8 cellular contexts compared by ENCODE assay signal in genomic region chr14:88563845-88564244, GRCh38. TPM values are rescaled to one million over a fixed set of nuclear protein-coding genes. Genes with fewer than 3 reads are reported as not detected.
DNase-seq lines count a peak whose midpoint lies in the region; ATAC-seq and TF ChIP-seq lines count a peak whose summit lies in the region.

No MANE protein-coding gene starts in this region.

- peak overlapping the region; percentile 28 for H3K27ac Mint-ChIP-seq in activated CD4-positive, alpha-beta memory T cell treated with anti-CD3 and anti-CD28 coated beads for 36 hours

- peak overlapping the region; percentile 79 to 92 for H3K4me3 ChIP-seq in HCT116 (replicated peaks in 1 of 2; ENCODE audit: low read depth in 1 of 2, low read length in 2 of 2)
- H3K4me3 ChIP-seq in iPS DF 6.9 (ENCODE audit: low read length): peak overlapping the region; percentile 77; the same call in 1 of the 2 replicates
- H3K4me3 ChIP-seq in smooth muscle cell: peak overlapping the region; percentile 100

- no peaks in the 10 kb centered on the region for H3K9me2 ChIP-seq in HCT116 (ENCODE audit: insufficient read depth)

- WGBS in iPS DF 6.9 (ENCODE audit: insufficient coverage, insufficient read length): no CpG with 5 or more reads among the region's 7 CpGs
- 29% methylated on average over 7 of the region's 7 CpGs for whole genome bisulfite sequencing in smooth muscle cell (ENCODE audit: low lambda C conversion rate)

- H3K4me2 ChIP-seq in HCT116 (ENCODE audit: low read length) (peak overlapping the region; percentile 75), smooth muscle cell (peak overlapping the region; percentile 100)

- H2AFZ ChIP-seq in HCT116 (ENCODE audit: low read depth, low read length, poor library complexity, severe bottlenecking): no peak overlapping the region
- H2AFZ ChIP-seq in smooth muscle cell (ENCODE audit: low read depth): no peak overlapping the region

- no TSS peak for BruUV-seq in HCT116 (replicated peaks; lab: Mats Ljungman, UMichigan)

- peaks cover 5% of the 10 kb centered on the region for H3K27me3 Mint-ChIP-seq in activated CD4-positive, alpha-beta memory T cell treated with anti-CD3 and anti-CD28 coated beads for 36 hours

- H3K27ac ChIP-seq in HCT116 (ENCODE audit: low read depth, low read length): peak overlapping the region; percentile 95; the same call in 1 of the 2 replicates
- H3K27ac ChIP-seq in iPS DF 6.9 (ENCODE audit: low read length): no peak overlapping the region
- H3K27ac ChIP-seq in smooth muscle cell (ENCODE audit: low read depth): peak overlapping the region; percentile 89
- no peak overlapping the region for H3K27ac ChIP-seq in caudate nucleus (ENCODE audit: low read depth, low read length)

- no peak for TF ChIP-seq CTCF in HCT116 (IDR thresholded peaks at IDR 0.05 in 2 of 3, conservative IDR thresholded peaks at IDR 0.05 in 1 of 3; ENCODE audit: borderline replicate concordance in 1 of 3, insufficient read depth in 1 of 3, low read depth in 2 of 3, low read length in 2 of 3)
- TF ChIP-seq CTCF in smooth muscle cell (IDR thresholded peaks at IDR 0.05; ENCODE audit: borderline replicate concordance, insufficient read depth, poor library complexity, severe bottlenecking): no peak

- intact Hi-C loops in HCT116 (cut with micrococcal nuclease) (no loop called here), left colon (cut with DNase I, micrococcal nuclease) (no loop called here)
- intact Hi-C loops in activated CD4-positive, alpha-beta memory T cell treated with anti-CD3 and anti-CD28 coated beads for 36 hours (cut with micrococcal nuclease): loop anchor here (5.0 kb wide), 1 partner anchor 557 kb away; the partner anchor contains the start of gene GPR65

- peaks cover 26% of the 10 kb centered on the region for H3K4me1 Mint-ChIP-seq in activated CD4-positive, alpha-beta memory T cell treated with anti-CD3 and anti-CD28 coated beads for 36 hours (ENCODE audit: low read depth)

- no peaks in the 10 kb centered on the region for H3K9me3 ChIP-seq in HCT116 (ENCODE audit: control insufficient read depth in 1 of 2, insufficient read depth in 1 of 2, low read depth in 1 of 2, low read length in 2 of 2)
- no peaks in the 10 kb centered on the region for H3K9me3 ChIP-seq in iPS DF 6.9 (ENCODE audit: control insufficient read depth, insufficient read depth, low read length)
- H3K9me3 ChIP-seq in smooth muscle cell (replicated peaks; ENCODE audit: low read depth): no peaks in the 10 kb centered on the region

- no peaks in the 10 kb centered on the region for H3K27me3 ChIP-seq in HCT116 (ENCODE audit: insufficient read depth, low read length)
- H3K27me3 ChIP-seq in iPS DF 6.9 (ENCODE audit: control insufficient read depth, insufficient read depth, low read length): no peaks in the 10 kb centered on the region
- no peaks in the 10 kb centered on the region for H3K27me3 ChIP-seq in smooth muscle cell (ENCODE audit: low read depth)

- no peak for TF ChIP-seq RAD21 in HCT116 (IDR thresholded peaks at IDR 0.05; ENCODE audit: low read depth)

- POLR2A ChIA-PET in HCT116 (lab: Charles Lee): no interaction called here
- POLR2A ChIA-PET in activated CD4-positive, alpha-beta memory T cell treated with anti-CD3 and anti-CD28 coated beads for 36 hours (lab: Charles Lee): no interaction called here

- no peak for DNase-seq in HCT116 (ENCODE audit: low read depth, low spot score)
- no peak for DNase-seq in activated CD4-positive, alpha-beta memory T cell treated with anti-CD3 and anti-CD28 coated beads for 36 hours
- DNase-seq in iPS DF 6.9 (ENCODE audit: low read depth, low spot score): no peak
- no peak for DNase-seq in smooth muscle cell (lab: John Stamatoyannopoulos, UW; ENCODE audit: unreplicated experiment)
- DNase-seq in caudate nucleus (lab: John Stamatoyannopoulos, UW): no peak
- no peak for DNase-seq in left colon

- peaks cover 56% of the 10 kb centered on the region for H3K79me2 ChIP-seq in HCT116 (ENCODE audit: insufficient read depth, low read length)
- H3K79me2 ChIP-seq in smooth muscle cell (ENCODE audit: low read depth): peaks cover 46% of the 10 kb centered on the region

- CTCF ChIA-PET in HCT116 (lab: Charles Lee): no interaction called here
- CTCF ChIA-PET in activated CD4-positive, alpha-beta memory T cell treated with anti-CD3 and anti-CD28 coated beads for 36 hours (lab: Charles Lee): interaction anchor here (0.7 kb wide), 1 partner anchor 262 kb away, joined by 3 read pairs; no protein-coding TSS in a partner anchor

- no peak for ATAC-seq in HCT116
- ATAC-seq in HG03159 (IDR thresholded peaks at IDR 0.05; ENCODE audit: unreplicated experiment): no peak
- ATAC-seq in HG02970 (IDR thresholded peaks at IDR 0.05; ENCODE audit: low FRiP score, unreplicated experiment): no peak
- no peak for ATAC-seq in left colon

- H3F3A ChIP-seq in smooth muscle cell (ENCODE audit: low read depth): no peaks in the 10 kb centered on the region

- H3K36me3 ChIP-seq in HCT116 (ENCODE audit: control insufficient read depth in 1 of 2, insufficient read depth in 2 of 2, low read length in 2 of 2) (peaks cover 10 to 11% of the 10 kb centered on the region in 2 experiments; a peak in 3 of 4 replicates), iPS DF 6.9 (ENCODE audit: control insufficient read depth, insufficient read depth, low read length) (peaks cover 4% of the 10 kb centered on the region; the same call in 1 of the 2 replicates), smooth muscle cell (ENCODE audit: low read depth) (peaks cover 10% of the 10 kb centered on the region)

- H4K20me1 ChIP-seq in HCT116 (ENCODE audit: insufficient read depth) (no peaks in the 10 kb centered on the region), smooth muscle cell (ENCODE audit: low read depth) (peaks cover 35% of the 10 kb centered on the region)

- peak overlapping the region; percentile 94 for H3K4me3 Mint-ChIP-seq in activated CD4-positive, alpha-beta memory T cell treated with anti-CD3 and anti-CD28 coated beads for 36 hours

- RAD21 ChIA-PET in HCT116 (lab: Charles Lee; ENCODE audit: low non-redundant PET in 1 of 2, low total read pairs in 2 of 2, uncharacterized antibody in 2 of 2, unreplicated experiment in 2 of 2): no interaction called here

- H3K4me1 ChIP-seq in HCT116 (ENCODE audit: control insufficient read depth in 1 of 2, insufficient read depth in 2 of 2, low read length in 2 of 2) (peaks cover 3 to 18% of the 10 kb centered on the region in 2 experiments; a peak in 1 of 4 replicates), iPS DF 6.9 (ENCODE audit: control insufficient read depth, insufficient read depth, low read length) (no peaks in the 10 kb centered on the region), smooth muscle cell (ENCODE audit: low read depth) (peaks cover 13% of the 10 kb centered on the region)

- no peak for TF ChIP-seq POLR2A in HCT116 (IDR thresholded peaks at IDR 0.05; ENCODE audit: borderline replicate concordance, extremely low read depth, insufficient read depth, insufficient read length)

- peaks cover 4% of the 10 kb centered on the region for H3K9me3 Mint-ChIP-seq in activated CD4-positive, alpha-beta memory T cell treated with anti-CD3 and anti-CD28 coated beads for 36 hours

- H3K9ac ChIP-seq in HCT116 (ENCODE audit: low read length): peak overlapping the region; percentile 87
- H3K9ac ChIP-seq in smooth muscle cell (ENCODE audit: low read depth): peak overlapping the region; percentile 92

- H3K36me3 Mint-ChIP-seq in activated CD4-positive, alpha-beta memory T cell treated with anti-CD3 and anti-CD28 coated beads for 36 hours: peaks cover 17% of the 10 kb centered on the region

TF ChIP-seq in HCT116, 20 proteins besides CTCF, POLR2A, EP300 and RAD21 (continues in another document):
- TF ChIP-seq ZNF274 (IDR thresholded peaks at IDR 0.05; ENCODE audit: low read depth, low read length) (no peak), ZFX (IDR thresholded peaks at IDR 0.05) (no peak), FOSL1 (IDR thresholded peaks at IDR 0.05; ENCODE audit: low read depth) (no peak), JUND (IDR thresholded peaks at IDR 0.05) (no peak), EZH2phosphoT487 (IDR thresholded peaks at IDR 0.05; ENCODE audit: borderline replicate concordance) (no peak), SIN3A (IDR thresholded peaks at IDR 0.05; ENCODE audit: low read depth) (no peak), CBX3 (IDR thresholded peaks at IDR 0.05; ENCODE audit: low read depth) (no peak), TCF7L2 (IDR thresholded peaks at IDR 0.05; ENCODE audit: borderline replicate concordance, extremely low read depth, insufficient read depth, insufficient read length) (no peak)
- TF ChIP-seq, protein P1, sequence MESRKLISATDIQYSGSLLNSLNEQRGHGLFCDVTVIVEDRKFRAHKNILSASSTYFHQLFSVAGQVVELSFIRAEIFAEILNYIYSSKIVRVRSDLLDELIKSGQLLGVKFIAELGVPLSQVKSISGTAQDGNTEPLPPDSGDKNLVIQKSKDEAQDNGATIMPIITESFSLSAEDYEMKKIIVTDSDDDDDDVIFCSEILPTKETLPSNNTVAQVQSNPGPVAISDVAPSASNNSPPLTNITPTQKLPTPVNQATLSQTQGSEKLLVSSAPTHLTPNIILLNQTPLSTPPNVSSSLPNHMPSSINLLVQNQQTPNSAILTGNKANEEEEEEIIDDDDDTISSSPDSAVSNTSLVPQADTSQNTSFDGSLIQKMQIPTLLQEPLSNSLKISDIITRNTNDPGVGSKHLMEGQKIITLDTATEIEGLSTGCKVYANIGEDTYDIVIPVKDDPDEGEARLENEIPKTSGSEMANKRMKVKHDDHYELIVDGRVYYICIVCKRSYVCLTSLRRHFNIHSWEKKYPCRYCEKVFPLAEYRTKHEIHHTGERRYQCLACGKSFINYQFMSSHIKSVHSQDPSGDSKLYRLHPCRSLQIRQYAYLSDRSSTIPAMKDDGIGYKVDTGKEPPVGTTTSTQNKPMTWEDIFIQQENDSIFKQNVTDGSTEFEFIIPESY (IDR thresholded peaks at IDR 0.05; ENCODE audit: extremely low read depth, insufficient replicate concordance, low read length): no peak
- TF ChIP-seq, protein P2, sequence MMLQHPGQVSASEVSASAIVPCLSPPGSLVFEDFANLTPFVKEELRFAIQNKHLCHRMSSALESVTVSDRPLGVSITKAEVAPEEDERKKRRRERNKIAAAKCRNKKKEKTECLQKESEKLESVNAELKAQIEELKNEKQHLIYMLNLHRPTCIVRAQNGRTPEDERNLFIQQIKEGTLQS (IDR thresholded peaks at IDR 0.05): no peak

RNA-seq across cellular contexts. Expression of gene ZC3H14, which starts 1.0 kb away (rescaled TPM):
- total RNA-seq in HCT116 (2021; ENCODE audit: unreplicated experiment) (66.2 TPM), smooth muscle cell (51.9 and 59.1 TPM in 2 replicates), left colon (10 to 100 TPM; 59.2 to 59.8 TPM)
- 55.5 and 62.1 TPM in 2 replicates for polyA plus RNA-seq in HCT116 (2012)
- total RNA-seq in activated CD4-positive, alpha-beta memory T cell treated with anti-CD3 and anti-CD28 coated beads for 36 hours: 10 to 100 TPM; 43.7 to 45.2 TPM
- 40.9 and 43.0 TPM in 2 replicates for polyA plus RNA-seq in smooth muscle cell

RNA-seq across cellular contexts. Expression of gene PTPN21, which starts 9.0 kb away (rescaled TPM):
- total RNA-seq in HCT116 (2021; ENCODE audit: unreplicated experiment) (7.6 TPM), smooth muscle cell (11.7 and 12.2 TPM in 2 replicates), left colon (10 to 100 TPM; 31.8 to 36.8 TPM)
- 2.8 and 3.1 TPM in 2 replicates for polyA plus RNA-seq in HCT116 (2012)
- total RNA-seq in activated CD4-positive, alpha-beta memory T cell treated with anti-CD3 and anti-CD28 coated beads for 36 hours: under 1 TPM in 1 of 2 experiments, not detected in 1; 0.17 TPM
- 8.1 and 11.0 TPM in 2 replicates for polyA plus RNA-seq in smooth muscle cell

Comparison
In these comparisons a context has a peak if more than half of its experiments do, and no peak if none do; other contexts are left out.
1. H3K27ac ChIP-seq: peak in HCT116 (single experiment) and smooth muscle cell (single experiment); none in iPS DF 6.9 (single experiment) and caudate nucleus (single experiment).
2. Peak in every context shown above with its lines, with median percentiles within 50 percentile points of each other: H3K4me3 ChIP-seq.